Comparison of ENCODE assay signal across 18 cellular contexts in genomic region chr14:87785868-87786267, GRCh38.
DNase-seq lines count a peak whose midpoint lies in the region; ATAC-seq and TF ChIP-seq lines count a peak whose summit lies in the region.
"Had no signal": no experiment of that assay in that cellular context is flagged by ENCODE, and none has a peak within 500 bp of the region (broad histone marks: within the 10 kb centered on the region; RNA-seq: fewer than 3 reads in every experiment).

No MANE protein-coding gene starts in this region.

- H3K4me1 Mint-ChIP-seq in activated naive CD4-positive, alpha-beta T cell treated with anti-CD3 and anti-CD28 coated beads for 36 hours (ENCODE audit: low read depth): no peaks in the 10 kb centered on the region
- H3K4me1 Mint-ChIP-seq: B cell; CD8-positive, alpha-beta memory T cell had no signal

- 88% methylated on average over 2 of the region's 2 CpGs for WGBS in hepatocyte (ENCODE audit: low lambda C conversion rate, missing lambda C conversion rate)

- H3K36me3 Mint-ChIP-seq in activated naive CD4-positive, alpha-beta T cell treated with anti-CD3 and anti-CD28 coated beads for 36 hours (ENCODE audit: low read depth): no peaks in the 10 kb centered on the region

- no peak overlapping the region for H3K4me3 ChIP-seq in hepatocyte

- H4K20me1 ChIP-seq in hepatocyte (ENCODE audit: insufficient read depth, poor library complexity, severe bottlenecking): no peaks in the 10 kb centered on the region

- H3K36me3 ChIP-seq in hepatocyte (replicated peaks; ENCODE audit: insufficient read depth, low read depth): no peaks in the 10 kb centered on the region

- peaks cover 2% of the 10 kb centered on the region for H3K9me3 Mint-ChIP-seq in activated naive CD4-positive, alpha-beta T cell treated with anti-CD3 and anti-CD28 coated beads for 36 hours

- H3K27me3 ChIP-seq in hepatocyte: no peaks in the 10 kb centered on the region

- no peaks in the 10 kb centered on the region for H3K9me3 ChIP-seq in hepatocyte (ENCODE audit: low read depth)

- ATAC-seq in HG02642 (IDR thresholded peaks at IDR 0.05; ENCODE audit: poor library complexity, unreplicated experiment) (peak; percentile 48), HG03342 (IDR thresholded peaks at IDR 0.05; ENCODE audit: unreplicated experiment) (peak; percentile 66), GM18505 (IDR thresholded peaks at IDR 0.05; ENCODE audit: unreplicated experiment) (no peak)

- H3K4me2 ChIP-seq in hepatocyte: no peak overlapping the region

- intact Hi-C loops in activated naive CD4-positive, alpha-beta T cell treated with anti-CD3 and anti-CD28 coated beads for 36 hours (cut with micrococcal nuclease): no loop called here

- no peaks in the 10 kb centered on the region for H3K79me2 ChIP-seq in hepatocyte

- no peak for DNase-seq in activated naive CD4-positive, alpha-beta T cell treated with anti-CD3 and anti-CD28 coated beads for 36 hours
- no peak for DNase-seq in activated naive CD4-positive, alpha-beta T cell treated with Interleukin-2 at 50 U/mL for 16 hours
- DNase-seq in hepatocyte (ENCODE audit: low spot score) (no peak), DMS 273 (lab: John Stamatoyannopoulos, UW; ENCODE audit: unreplicated experiment) (no peak), NCI-H187 treated with DMSO at 0.1 percent for 48 hours (lab: John Stamatoyannopoulos, UW) (no peak)
- DNase-seq: CD8-positive, alpha-beta memory T cell; GDM1; H7; NCI-H187; NCI-H446 treated with DMSO at 0.1 percent for 48 hours; RPMI8226; SIG-M5 had no signal

- H3K27ac ChIP-seq in hepatocyte: peak overlapping the region; percentile 13
- H3K27ac ChIP-seq: 22Rv1, HL-60 had no signal

- no peaks in the 10 kb centered on the region for H3K27me3 Mint-ChIP-seq in activated naive CD4-positive, alpha-beta T cell treated with anti-CD3 and anti-CD28 coated beads for 36 hours (ENCODE audit: low read depth)
- H3K27me3 Mint-ChIP-seq: B cell had no signal

- H3K9me2 ChIP-seq in hepatocyte (replicated peaks; ENCODE audit: insufficient read depth): no peaks in the 10 kb centered on the region

- no peak overlapping the region for H2AFZ ChIP-seq in hepatocyte

- TF ChIP-seq CTCF in hepatocyte (IDR thresholded peaks at IDR 0.05; ENCODE audit: poor library complexity): no peak

- TF ChIP-seq POLR2A in GM18505 (IDR thresholded peaks at IDR 0.05; ENCODE audit: borderline replicate concordance, extremely low read depth, insufficient read depth, insufficient read length): no peak

- H3K4me1 ChIP-seq in hepatocyte (ENCODE audit: insufficient read depth): no peaks in the 10 kb centered on the region

- peak overlapping the region; percentile 28 for H3K27ac Mint-ChIP-seq in activated naive CD4-positive, alpha-beta T cell treated with anti-CD3 and anti-CD28 coated beads for 36 hours
- H3K27ac Mint-ChIP-seq: B cell; CD8-positive, alpha-beta memory T cell had no signal

- CTCF ChIA-PET in activated naive CD4-positive, alpha-beta T cell treated with anti-CD3 and anti-CD28 coated beads for 36 hours (lab: Charles Lee): no interaction called here

- no peak overlapping the region for H3K4me3 Mint-ChIP-seq in activated naive CD4-positive, alpha-beta T cell treated with anti-CD3 and anti-CD28 coated beads for 36 hours
- H3K4me3 Mint-ChIP-seq: B cell; CD8-positive, alpha-beta memory T cell had no signal
